Comparison of ENCODE assay signal across 8 cellular contexts in genomic region chr9:1939926-1940368, GRCh38.
DNase-seq lines count a peak whose midpoint lies in the region; ATAC-seq and TF ChIP-seq lines count a peak whose summit lies in the region.

No MANE protein-coding gene starts in this region.

- H3K9me3 Mint-ChIP-seq in memory B cell = no peaks in the 10 kb centered on the region

- TF ChIP-seq CTCF in OCI-LY1 (IDR thresholded peaks at IDR 0.05; ENCODE audit: low read length) (peak; percentile 96), astrocyte of the spinal cord (IDR thresholded peaks at IDR 0.05; ENCODE audit: low read depth, low read length) (peak; percentile 48), gastrocnemius medialis (IDR thresholded peaks at IDR 0.05 in 4 of 5, conservative IDR thresholded peaks at IDR 0.05 in 1 of 5) (peak in 2 of 5 experiments; percentile 30 to 50)

- peak; percentile 87 for ATAC-seq in GM21381 (IDR thresholded peaks at IDR 0.05; ENCODE audit: unreplicated experiment)
- ATAC-seq in HG03469 (IDR thresholded peaks at IDR 0.05; ENCODE audit: unreplicated experiment) = peak; percentile 63
- peak; percentile 90 for ATAC-seq in memory B cell (ENCODE audit: low read depth)
- no peak for ATAC-seq in gastrocnemius medialis

- no peaks in the 10 kb centered on the region for H3K4me1 ChIP-seq in OCI-LY1 (ENCODE audit: insufficient read depth, low read length, severe bottlenecking)
- H3K4me1 ChIP-seq in gastrocnemius medialis = no peaks in the 10 kb centered on the region

- H3K4me2 ChIP-seq in OCI-LY1 (ENCODE audit: low read length) = no peak overlapping the region

- no peak for TF ChIP-seq POLR2A in gastrocnemius medialis (IDR thresholded peaks at IDR 0.05)

- H3K4me3 ChIP-seq in OCI-LY1 (ENCODE audit: low read depth, low read length, poor library complexity, severe bottlenecking) = no peak overlapping the region
- H3K4me3 ChIP-seq in astrocyte of the spinal cord (ENCODE audit: low read depth, low read length) = no peak overlapping the region
- H3K4me3 ChIP-seq in gastrocnemius medialis = no peak overlapping the region

- H3K27ac Mint-ChIP-seq in memory B cell = no peak overlapping the region

- H3K9me2 ChIP-seq in OCI-LY1 (ENCODE audit: low read depth, low read length) = no peaks in the 10 kb centered on the region

- peaks cover 17% of the 10 kb centered on the region for H3K4me1 Mint-ChIP-seq in memory B cell

- H3K27me3 Mint-ChIP-seq in memory B cell = peaks cover 5% of the 10 kb centered on the region

- H3K9ac ChIP-seq in OCI-LY1 (ENCODE audit: low read length) = no peak overlapping the region

- H3K79me2 ChIP-seq in OCI-LY1 (ENCODE audit: insufficient read depth, low read length) = no peaks in the 10 kb centered on the region

- H4K20me1 ChIP-seq in OCI-LY1 (ENCODE audit: insufficient read depth, low read length) = no peaks in the 10 kb centered on the region

- H3F3A ChIP-seq in OCI-LY1 (ENCODE audit: insufficient read depth, low read length) = no peaks in the 10 kb centered on the region

- H3K27me3 ChIP-seq in OCI-LY1 (ENCODE audit: insufficient read depth, low read length) = no peaks in the 10 kb centered on the region
- no peaks in the 10 kb centered on the region for H3K27me3 ChIP-seq in gastrocnemius medialis

- H3K36me3 Mint-ChIP-seq in memory B cell = no peaks in the 10 kb centered on the region

- no peak overlapping the region for H2AFZ ChIP-seq in OCI-LY1 (ENCODE audit: low read length)

- H3K36me3 ChIP-seq in OCI-LY1 (ENCODE audit: insufficient read depth, low read length) (no peaks in the 10 kb centered on the region), gastrocnemius medialis (no peaks in the 10 kb centered on the region)

- peak; percentile 80 for DNase-seq in DMS 273 (lab: John Stamatoyannopoulos, UW; ENCODE audit: unreplicated experiment)
- DNase-seq in DMS 273 treated with DMSO at 0.1 percent for 48 hours (lab: John Stamatoyannopoulos, UW) = no peak
- no peak for DNase-seq in astrocyte of the spinal cord (ENCODE audit: low read depth, low spot score)
- peak; percentile 34 to 37 for DNase-seq in memory B cell (ENCODE audit: low spot score in 2 of 2)
- DNase-seq in gastrocnemius medialis = no peak

- no peaks in the 10 kb centered on the region for H3K9me3 ChIP-seq in OCI-LY1 (ENCODE audit: low read length)
- H3K9me3 ChIP-seq in gastrocnemius medialis = no peaks in the 10 kb centered on the region

- intact Hi-C loops in gastrocnemius medialis (cut with DNase I; ENCODE audit: low total_unique reads) = loop anchor here (5.0 to 10.0 kb wide), 2 partner anchors 67 to 145 kb away; no protein-coding TSS in a partner anchor

- in situ Hi-C loops in astrocyte of the spinal cord (cut with HindIII; ENCODE audit: low sequenced_read_pairs) = no loop called here
- in situ Hi-C loops in gastrocnemius medialis (cut with MboI; ENCODE audit: low sequenced_read_pairs in 4 of 4) = no loop called here

- no peak overlapping the region for H3K27ac ChIP-seq in OCI-LY1 (ENCODE audit: low read depth, low read length, poor library complexity, severe bottlenecking)
- no peak overlapping the region for H3K27ac ChIP-seq in gastrocnemius medialis

- no peak overlapping the region for H3K4me3 Mint-ChIP-seq in memory B cell

Comparison
In these comparisons a context has a peak if more than half of its experiments do, and no peak if none do; other contexts are left out.
1. DNase-seq: peak in DMS 273 (single experiment) and memory B cell (2 of 2); none in DMS 273 treated with DMSO at 0.1 percent for 48 hours (single experiment), astrocyte of the spinal cord (single experiment) and gastrocnemius medialis (0 of 2).
2. ATAC-seq: peak in GM21381 (single experiment), HG03469 (single experiment) and memory B cell (single experiment); none in gastrocnemius medialis (0 of 2).